ENCODE assay signal across 12 cellular contexts in genomic region chr15:70509282-70510272, GRCh38.
DNase-seq lines count a peak whose midpoint lies in the region; ATAC-seq and TF ChIP-seq lines count a peak whose summit lies in the region.
"Had no signal": no experiment of that assay in that cellular context is flagged by ENCODE, and none has a peak within 500 bp of the region (broad histone marks: within the 10 kb centered on the region; RNA-seq: fewer than 3 reads in every experiment).

No MANE protein-coding gene starts in this region.

- H4K20me1 ChIP-seq in HCT116 (ENCODE audit: insufficient read depth) = no peaks in the 10 kb centered on the region

- H4K91ac ChIP-seq in neuronal stem cell (ENCODE audit: low read depth, low read length, poor library complexity) = no peak overlapping the region

- no peak for TF ChIP-seq RAD21 in HCT116 (IDR thresholded peaks at IDR 0.05; ENCODE audit: low read depth)

- H3K9me2 ChIP-seq in HCT116 (ENCODE audit: insufficient read depth) = no peaks in the 10 kb centered on the region

- H3K4me3 ChIP-seq in HCT116 (replicated peaks in 1 of 2; ENCODE audit: low read depth in 1 of 2, low read length in 2 of 2) (no peak overlapping the region), neuronal stem cell (ENCODE audit: low read length in 2 of 2) (no peak overlapping the region), dorsolateral prefrontal cortex (no peak overlapping the region)
- H3K4me3 ChIP-seq: body of pancreas, Peyer's patch, prostate gland had no signal

- no peak overlapping the region for H2AK5ac ChIP-seq in neuronal stem cell (ENCODE audit: low read depth, low read length)

- DNase-seq in HCT116 (ENCODE audit: low read depth, low spot score) (no peak), NOMO-1 treated with dmso at 0.1 percent for 144 hours (lab: John Stamatoyannopoulos, UW; ENCODE audit: unreplicated experiment) (peak; percentile 79), neuronal stem cell (ENCODE audit: low spot score) (no peak), medulla oblongata (ENCODE audit: extremely low spot score) (no peak), dorsolateral prefrontal cortex (no peak), hypothalamus (lab: John Stamatoyannopoulos, UW) (no peak)
- no peak for DNase-seq in activated naive CD8-positive, alpha-beta T cell treated with anti-CD3 and anti-CD28 coated beads, Interleukin-2, amount 50 U/mL, for 24 hours
- DNase-seq in activated CD8-positive, alpha-beta memory T cell treated with anti-CD3 and anti-CD28 coated beads for 24 hours = no peak
- DNase-seq: NCI-H1436, Peyer's patch had no signal

- H3K4ac ChIP-seq in neuronal stem cell (ENCODE audit: low read length) = no peak overlapping the region

- no CpG with 5 or more reads among the region's 7 CpGs for WGBS in neuronal stem cell (ENCODE audit: extremely low coverage in 2 of 2, insufficient read length in 2 of 2, insufficient replicate concordance in 1 of 2), 2 donors

- peak overlapping the region; percentile 31 for H3K27ac Mint-ChIP-seq in activated naive CD8-positive, alpha-beta T cell treated with anti-CD3 and anti-CD28 coated beads, Interleukin-2, amount 50 U/mL, for 24 hours

- no peak overlapping the region for H2AFZ ChIP-seq in HCT116 (ENCODE audit: low read depth, low read length, poor library complexity, severe bottlenecking)
- no peak overlapping the region for H2AFZ ChIP-seq in neuronal stem cell (ENCODE audit: low read length)

- BruUV-seq in HCT116 (replicated peaks; lab: Mats Ljungman, UMichigan) = no TSS peak

- H3K27me3 ChIP-seq in HCT116 (ENCODE audit: insufficient read depth, low read length) (peaks cover 5% of the 10 kb centered on the region; the same call in 1 of the 2 replicates), neuronal stem cell (ENCODE audit: control insufficient read depth in 3 of 3, insufficient read depth in 3 of 3, low read depth in 1 of 3, low read length in 3 of 3) (no peaks in the 10 kb centered on the region), dorsolateral prefrontal cortex (no peaks in the 10 kb centered on the region)
- H3K27me3 ChIP-seq: body of pancreas, Peyer's patch had no signal

- TF ChIP-seq CTCF in HCT116 (IDR thresholded peaks at IDR 0.05 in 2 of 3, conservative IDR thresholded peaks at IDR 0.05 in 1 of 3; ENCODE audit: borderline replicate concordance in 1 of 3, insufficient read depth in 1 of 3, low read depth in 2 of 3, low read length in 2 of 3) = no peak
- no peak for TF ChIP-seq CTCF in dorsolateral prefrontal cortex (IDR thresholded peaks at IDR 0.05 in 54 of 56, conservative IDR thresholded peaks at IDR 0.05 in 2 of 56; ENCODE audit: low read depth in 1 of 56, partially characterized antibody in 56 of 56)

- H2BK15ac ChIP-seq in neuronal stem cell (ENCODE audit: low read length) = peak overlapping the region; percentile 14

- H3K79me1 ChIP-seq in neuronal stem cell (ENCODE audit: low read depth, low read length) = no peaks in the 10 kb centered on the region

- peaks cover 6% of the 10 kb centered on the region for H3K27me3 Mint-ChIP-seq in activated naive CD8-positive, alpha-beta T cell treated with anti-CD3 and anti-CD28 coated beads, Interleukin-2, amount 50 U/mL, for 24 hours

- H3K4me3 Mint-ChIP-seq in activated naive CD8-positive, alpha-beta T cell treated with anti-CD3 and anti-CD28 coated beads, Interleukin-2, amount 50 U/mL, for 24 hours = no peak overlapping the region

- H3K9me3 ChIP-seq in HCT116 (ENCODE audit: control insufficient read depth in 1 of 2, insufficient read depth in 1 of 2, low read depth in 1 of 2, low read length in 2 of 2) (peaks cover 0 to 11% of the 10 kb centered on the region in 2 experiments; a peak in 1 of 4 replicates), neuronal stem cell (replicated peaks in 1 of 2; ENCODE audit: control insufficient read depth in 2 of 2, insufficient read depth in 1 of 2, low read depth in 1 of 2, low read length in 2 of 2) (peaks cover 0 to 10% of the 10 kb centered on the region in 2 donors)
- H3K9me3 ChIP-seq: prostate gland had no signal

- H3K79me2 ChIP-seq in HCT116 (ENCODE audit: insufficient read depth, low read length) = no peaks in the 10 kb centered on the region

- H4K8ac ChIP-seq in neuronal stem cell (ENCODE audit: low read depth, low read length) = no peak overlapping the region

- H3K36me3 ChIP-seq in HCT116 (ENCODE audit: control insufficient read depth in 1 of 2, insufficient read depth in 2 of 2, low read length in 2 of 2) (no peaks in the 10 kb centered on the region), neuronal stem cell (replicated peaks in 1 of 2; ENCODE audit: control insufficient read depth in 2 of 2, insufficient read depth in 2 of 2, low read length in 2 of 2) (no peaks in the 10 kb centered on the region)
- H3K36me3 ChIP-seq: Peyer's patch, prostate gland had no signal

- no peak for TF ChIP-seq POLR2A in HCT116 (IDR thresholded peaks at IDR 0.05; ENCODE audit: borderline replicate concordance, extremely low read depth, insufficient read depth, insufficient read length)

- no peak overlapping the region for H2BK12ac ChIP-seq in neuronal stem cell (ENCODE audit: low read length)

- RAD21 ChIA-PET in HCT116 (lab: Charles Lee; ENCODE audit: low non-redundant PET in 1 of 2, low total read pairs in 2 of 2, uncharacterized antibody in 2 of 2, unreplicated experiment in 2 of 2) = no interaction called here

- CTCF ChIA-PET in HCT116 (lab: Charles Lee) = no interaction called here

- no peak overlapping the region for H3K14ac ChIP-seq in neuronal stem cell (ENCODE audit: low read length)

- H2BK5ac ChIP-seq in neuronal stem cell (ENCODE audit: low read length) = no peak overlapping the region

- H3K4me1 ChIP-seq in HCT116 (ENCODE audit: control insufficient read depth in 1 of 2, insufficient read depth in 2 of 2, low read length in 2 of 2) (peaks cover 42 to 55% of the 10 kb centered on the region in 2 experiments), neuronal stem cell (ENCODE audit: control insufficient read depth in 2 of 2, insufficient read depth in 1 of 2, low read depth in 1 of 2, low read length in 2 of 2) (peaks cover 0 to 8% of the 10 kb centered on the region in 2 donors)
- H3K4me1 ChIP-seq: body of pancreas had no signal

- H3K9ac ChIP-seq in HCT116 (ENCODE audit: low read length) (no peak overlapping the region), neuronal stem cell (ENCODE audit: low read depth, low read length, poor library complexity) (no peak overlapping the region)

- H2BK120ac ChIP-seq in neuronal stem cell (ENCODE audit: low read depth, low read length) = no peak overlapping the region

- peak overlapping the region; percentile 54 for H3K27ac ChIP-seq in HCT116 (ENCODE audit: low read depth, low read length)
- no peak overlapping the region for H3K27ac ChIP-seq in neuronal stem cell (replicated peaks; ENCODE audit: low read length)
- no peak overlapping the region for H3K27ac ChIP-seq in dorsolateral prefrontal cortex
- H3K27ac ChIP-seq: Peyer's patch, prostate gland had no signal

- H3K4me1 Mint-ChIP-seq in activated naive CD8-positive, alpha-beta T cell treated with anti-CD3 and anti-CD28 coated beads, Interleukin-2, amount 50 U/mL, for 24 hours = peaks cover 60% of the 10 kb centered on the region

- intact Hi-C loops in HCT116 (cut with micrococcal nuclease) = no loop called here
- intact Hi-C loops in dorsolateral prefrontal cortex (cut with DNase I) = no loop called here

- no peak overlapping the region for H3K23ac ChIP-seq in neuronal stem cell (ENCODE audit: low read depth, low read length, poor library complexity)

- ATAC-seq in HCT116 = no peak
- ATAC-seq in activated naive CD8-positive, alpha-beta T cell treated with anti-CD3 and anti-CD28 coated beads, Interleukin-2, amount 50 U/mL, for 24 hours = no peak
- ATAC-seq: body of pancreas had no signal

- H3K36me3 Mint-ChIP-seq in activated naive CD8-positive, alpha-beta T cell treated with anti-CD3 and anti-CD28 coated beads, Interleukin-2, amount 50 U/mL, for 24 hours (ENCODE audit: low read depth) = peaks cover 25% of the 10 kb centered on the region

- POLR2A ChIA-PET in HCT116 (lab: Charles Lee) = no interaction called here

- peak overlapping the region; percentile 63 for H3K4me2 ChIP-seq in HCT116 (ENCODE audit: low read length)
- no peak overlapping the region for H3K4me2 ChIP-seq in neuronal stem cell (ENCODE audit: insufficient read depth, low read length, poor library complexity, severe bottlenecking)

- H3K18ac ChIP-seq in neuronal stem cell (ENCODE audit: low read length) = no peak overlapping the region

- H3K9me3 Mint-ChIP-seq in activated naive CD8-positive, alpha-beta T cell treated with anti-CD3 and anti-CD28 coated beads, Interleukin-2, amount 50 U/mL, for 24 hours = peaks cover 27% of the 10 kb centered on the region

TF ChIP-seq in HCT116, 20 proteins besides CTCF, POLR2A, EP300 and RAD21:
- TF ChIP-seq SIN3A (IDR thresholded peaks at IDR 0.05; ENCODE audit: low read depth) = no peak
- TF ChIP-seq FOSL1 (IDR thresholded peaks at IDR 0.05; ENCODE audit: low read depth) = no peak
- TF ChIP-seq YY1 (IDR thresholded peaks at IDR 0.05; ENCODE audit: extremely low read depth, insufficient replicate concordance, low read depth, low read length) = no peak
- TF ChIP-seq, protein P1, sequence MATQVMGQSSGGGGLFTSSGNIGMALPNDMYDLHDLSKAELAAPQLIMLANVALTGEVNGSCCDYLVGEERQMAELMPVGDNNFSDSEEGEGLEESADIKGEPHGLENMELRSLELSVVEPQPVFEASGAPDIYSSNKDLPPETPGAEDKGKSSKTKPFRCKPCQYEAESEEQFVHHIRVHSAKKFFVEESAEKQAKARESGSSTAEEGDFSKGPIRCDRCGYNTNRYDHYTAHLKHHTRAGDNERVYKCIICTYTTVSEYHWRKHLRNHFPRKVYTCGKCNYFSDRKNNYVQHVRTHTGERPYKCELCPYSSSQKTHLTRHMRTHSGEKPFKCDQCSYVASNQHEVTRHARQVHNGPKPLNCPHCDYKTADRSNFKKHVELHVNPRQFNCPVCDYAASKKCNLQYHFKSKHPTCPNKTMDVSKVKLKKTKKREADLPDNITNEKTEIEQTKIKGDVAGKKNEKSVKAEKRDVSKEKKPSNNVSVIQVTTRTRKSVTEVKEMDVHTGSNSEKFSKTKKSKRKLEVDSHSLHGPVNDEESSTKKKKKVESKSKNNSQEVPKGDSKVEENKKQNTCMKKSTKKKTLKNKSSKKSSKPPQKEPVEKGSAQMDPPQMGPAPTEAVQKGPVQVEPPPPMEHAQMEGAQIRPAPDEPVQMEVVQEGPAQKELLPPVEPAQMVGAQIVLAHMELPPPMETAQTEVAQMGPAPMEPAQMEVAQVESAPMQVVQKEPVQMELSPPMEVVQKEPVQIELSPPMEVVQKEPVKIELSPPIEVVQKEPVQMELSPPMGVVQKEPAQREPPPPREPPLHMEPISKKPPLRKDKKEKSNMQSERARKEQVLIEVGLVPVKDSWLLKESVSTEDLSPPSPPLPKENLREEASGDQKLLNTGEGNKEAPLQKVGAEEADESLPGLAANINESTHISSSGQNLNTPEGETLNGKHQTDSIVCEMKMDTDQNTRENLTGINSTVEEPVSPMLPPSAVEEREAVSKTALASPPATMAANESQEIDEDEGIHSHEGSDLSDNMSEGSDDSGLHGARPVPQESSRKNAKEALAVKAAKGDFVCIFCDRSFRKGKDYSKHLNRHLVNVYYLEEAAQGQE (IDR thresholded peaks at IDR 0.05; ENCODE audit: low read depth) = no peak
- no peak for TF ChIP-seq EZH2 (IDR thresholded peaks at IDR 0.05)
